In genomic region chr7:101831396-101831795, GRCh38 we compare ENCODE assay signal across 5 cellular contexts. TPM values are rescaled to one million over a fixed set of nuclear protein-coding genes. Genes with fewer than 3 reads are reported as not detected.
DNase-seq lines count a peak whose midpoint lies in the region; ATAC-seq and TF ChIP-seq lines count a peak whose summit lies in the region.
"Not testable (repeated sequence)": the region's sequence is repeated elsewhere in the genome, so short reads cannot be mapped to it uniquely, and the experiment has no call there.

No MANE protein-coding gene starts in this region.

- H3K27ac Mint-ChIP-seq in nephron progenitor cell = peak overlapping the region; percentile 64

- H3K27me3 ChIP-seq in upper lobe of right lung = not testable (repeated sequence)

- not testable (repeated sequence) for H3K4me1 ChIP-seq in upper lobe of right lung

- peak; percentile 35 for DNase-seq in cardiac septum (ENCODE audit: low spot score)
- DNase-seq in left lobe of liver (ENCODE audit: low spot score) = peak; percentile 24
- not testable (repeated sequence) for DNase-seq in nephron progenitor cell
- DNase-seq in posterior vena cava (ENCODE audit: low spot score) = peak; percentile 58
- DNase-seq in upper lobe of right lung = peak; percentile 8

- peaks cover 40% of the 10 kb centered on the region for H3K4me1 Mint-ChIP-seq in nephron progenitor cell

- not testable (repeated sequence) for TF ChIP-seq CTCF in nephron progenitor cell (IDR thresholded peaks at IDR 0.05); upper lobe of right lung (IDR thresholded peaks at IDR 0.05)

- H3K4me3 Mint-ChIP-seq in nephron progenitor cell = not testable (repeated sequence)

- H3K36me3 Mint-ChIP-seq in nephron progenitor cell (ENCODE audit: low read depth) = peaks cover 54% of the 10 kb centered on the region

- not testable (repeated sequence) for H3K9me3 Mint-ChIP-seq in nephron progenitor cell

- not testable (repeated sequence) for H3K27ac ChIP-seq in upper lobe of right lung

- intact Hi-C loops in cardiac septum (cut with DNase I); posterior vena cava (cut with DNase I); upper lobe of right lung (cut with DNase I): not testable (repeated sequence)

- not testable (repeated sequence) for H3K9me3 ChIP-seq in upper lobe of right lung

- ATAC-seq in left lobe of liver, upper lobe of right lung: not testable (repeated sequence)

- H3K4me3 ChIP-seq in upper lobe of right lung = not testable (repeated sequence)

- H3K27me3 Mint-ChIP-seq in nephron progenitor cell (ENCODE audit: low read depth, poor library complexity) = not testable (repeated sequence)

- H3K36me3 ChIP-seq in upper lobe of right lung = not testable (repeated sequence)

RNA-seq across cellular contexts. Expression of gene CUX1, which starts 14.0 kb away (rescaled TPM):
- 171 TPM for total RNA-seq in cardiac septum
- 42.0 TPM for total RNA-seq in left lobe of liver
- total RNA-seq in posterior vena cava = 100 to 1,000 TPM in 1 of 2 donors, 10 to 100 TPM in 1; 87.6 to 120 TPM
- total RNA-seq in upper lobe of right lung = 132 TPM
